24 cellular contexts compared by ENCODE assay signal in the genomic region with DNA sequence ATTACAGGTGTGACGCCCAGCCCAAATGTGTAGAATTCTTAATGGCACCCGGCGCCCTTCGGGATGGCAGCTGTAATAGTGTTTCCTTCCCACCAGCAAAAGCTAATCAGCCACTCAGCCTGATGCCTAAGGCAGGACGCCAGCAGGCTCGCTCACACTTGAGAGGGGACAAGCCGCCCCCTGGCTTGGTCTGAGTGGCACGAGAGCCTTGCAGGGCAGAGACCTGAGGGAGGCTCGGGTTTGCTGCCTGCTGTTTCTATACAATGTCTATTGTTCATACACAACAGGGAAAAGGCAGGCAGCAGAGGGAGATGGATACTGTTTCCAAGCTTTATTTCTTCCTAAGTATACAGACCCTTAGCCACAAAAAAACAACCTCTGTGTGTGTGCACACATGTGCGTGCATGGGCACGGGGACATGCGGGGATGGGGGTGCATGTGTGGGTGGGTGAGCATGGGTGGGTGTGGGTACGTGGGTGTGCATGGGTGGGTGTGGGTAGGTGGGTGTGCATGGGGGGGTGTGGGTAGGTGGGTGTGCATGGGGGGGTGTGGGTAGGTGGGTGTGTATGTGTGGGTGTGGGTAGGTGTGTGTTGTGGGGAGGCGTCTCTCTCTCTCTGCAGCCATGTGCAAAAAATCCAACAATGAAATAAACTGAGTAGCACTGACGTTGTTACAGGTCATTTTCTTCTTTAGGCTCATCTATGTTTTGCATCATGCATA. TPM values are rescaled to one million over a fixed set of nuclear protein-coding genes. Genes with fewer than 3 reads are reported as not detected.
DNase-seq lines count a peak whose midpoint lies in the region; ATAC-seq and TF ChIP-seq lines count a peak whose summit lies in the region.
"Had no signal": no experiment of that assay in that cellular context is flagged by ENCODE, and none has a peak within 500 bp of the region (broad histone marks: within the 10 kb centered on the region; RNA-seq: fewer than 3 reads in every experiment).

No MANE protein-coding gene starts in this region.

- no peak for TF ChIP-seq CTCF in GM10266 (IDR thresholded peaks at IDR 0.05; ENCODE audit: control insufficient read depth, insufficient read depth, low read depth, missing control alignments)

- DNase-seq in COR-L47 (lab: John Stamatoyannopoulos, UW): peak; percentile 47
- peak; percentile 38 for DNase-seq in NCI-H1092 (lab: John Stamatoyannopoulos, UW)
- DNase-seq in NCI-H524 (lab: John Stamatoyannopoulos, UW): peak; percentile 91 to 97
- DNase-seq in iPS-NIHi11 (ENCODE audit: low spot score): peak; percentile 71
- DNase-seq in stimulated activated CD4-positive, alpha-beta T cell treated with anti-CD3 and anti-CD28 coated beads, Interleukin-15, amount 100 ng/mL, for 24 hours: no peak
- no peak for DNase-seq in HT-29 (ENCODE audit: low spot score)
- no peak for DNase-seq in GM10266 (ENCODE audit: extremely low spot score)
- DNase-seq: anterior cingulate cortex, GOT3, IMR-90, kidney glomerular epithelial cell, NCI-H187, NCI-H526 treated with DMSO at 0.1 percent for 48 hours, OCI-M1, SHP77, SW 1271 had no signal

- ATAC-seq in GM18870 (IDR thresholded peaks at IDR 0.05; ENCODE audit: unreplicated experiment): no peak

RNA-seq across cellular contexts. Expression of gene SLC38A8, which starts 10.0 kb away (rescaled TPM):
- not detected in 2 replicates for total RNA-seq in HT-29 (2014; rRNA removed; shearing (Covaris generic))
- total RNA-seq: activated CD8-positive, alpha-beta memory T cell treated with anti-CD3 and anti-CD28 coated beads for 36 hours; fibroblast of lung; glomerular endothelial cell; IMR-90; MCF 10A; myocyte; osteocyte; urinary bladder had no signal

Comparison
In these comparisons a context has a peak if more than half of its experiments do, and no peak if none do; other contexts are left out.
1. DNase-seq: peak in COR-L47 (single experiment), NCI-H1092 (single experiment), NCI-H524 (2 of 2) and iPS-NIHi11 (single experiment); none in stimulated activated CD4-positive, alpha-beta T cell treated with anti-CD3 and anti-CD28 coated beads, Interleukin-15, amount 100 ng/mL, for 24 hours (single experiment), HT-29 (single experiment) and GM10266 (single experiment).